Comparison of ENCODE assay signal across 12 cellular contexts in genomic region chr3:67863869-67864268, GRCh38.
A peak's percentile ranks its signal among the peaks of the same experiment; 100 is the strongest.
DNase-seq lines count a peak whose midpoint lies in the region; ATAC-seq, FAIRE-seq and TF ChIP-seq lines count a peak whose summit lies in the region.
"Had no signal": no experiment of that assay in that cellular context is flagged by ENCODE, and none has a peak within 500 bp of the region (broad histone marks: within the 10 kb centered on the region; RNA-seq: fewer than 3 reads in every experiment).

No MANE protein-coding gene starts in this region.

- H3K27me3 ChIP-seq in DND-41 (ENCODE audit: insufficient read depth, low read length, poor library complexity) (no peaks in the 10 kb centered on the region), HepG2 (ENCODE audit: control insufficient read depth in 1 of 2, insufficient read depth in 2 of 2, low read length in 2 of 2) (no peaks in the 10 kb centered on the region; a peak in 1 of 5 replicates)

- peak; percentile 48; the same call in 1 of the 3 replicates for ATAC-seq in DND-41 (ENCODE audit: insufficient read depth, low read depth)
- ATAC-seq in HepG2 = peak; percentile 84
- no peak for ATAC-seq in activated CD8-positive, alpha-beta memory T cell treated with anti-CD3 and anti-CD28 coated beads, Interleukin-2, amount 10 ng/mL, durations not matched to agents 7 days and 5 days

- no peak overlapping the region for H3K27ac Mint-ChIP-seq in activated CD4-positive, alpha-beta memory T cell treated with anti-CD3 and anti-CD28 coated beads for 36 hours
- no peak overlapping the region for H3K27ac Mint-ChIP-seq in activated CD8-positive, alpha-beta memory T cell treated with anti-CD3 and anti-CD28 coated beads, Interleukin-2, amount 10 ng/mL, durations not matched to agents 7 days and 5 days
- H3K27ac Mint-ChIP-seq in activated CD4-positive, alpha-beta T cell treated with anti-CD3 and anti-CD28 coated beads, Interleukin-2, amount 10 ng/mL, durations not matched to agents 24 days and 14 days = no peak overlapping the region
- H3K27ac Mint-ChIP-seq: T-helper 2 cell treated with Interferon-gamma antibody and Interleukin-4, amounts not matched to agents 5 μg/mL and 100 μg/mL, for 36 hours had no signal

- H3K36me3 Mint-ChIP-seq in activated CD4-positive, alpha-beta memory T cell treated with anti-CD3 and anti-CD28 coated beads for 36 hours = no peaks in the 10 kb centered on the region
- no peaks in the 10 kb centered on the region for H3K36me3 Mint-ChIP-seq in activated CD8-positive, alpha-beta memory T cell treated with anti-CD3 and anti-CD28 coated beads, Interleukin-2, amount 10 ng/mL, durations not matched to agents 7 days and 5 days
- H3K36me3 Mint-ChIP-seq in activated CD4-positive, alpha-beta T cell treated with anti-CD3 and anti-CD28 coated beads, Interleukin-2, amount 10 ng/mL, durations not matched to agents 24 days and 14 days (ENCODE audit: low read depth) = no peaks in the 10 kb centered on the region

- no peak for TF ChIP-seq RAD21 in HepG2 (CRISPR knock-in tag; IDR thresholded peaks at IDR 0.05)

- BruUV-seq in HepG2 (replicated peaks; lab: Mats Ljungman, UMichigan) = no TSS peak

- H3K4me3 ChIP-seq in DND-41 (ENCODE audit: low read depth in 1 of 2, low read length in 2 of 2) (no peak overlapping the region), astrocyte of the spinal cord (ENCODE audit: low read depth, low read length) (no peak overlapping the region), HepG2 (replicated peaks in 1 of 3; ENCODE audit: insufficient read depth in 1 of 3, low read depth in 2 of 3, low read length in 3 of 3) (no peak overlapping the region)

- H3K4me2 ChIP-seq in DND-41 (ENCODE audit: insufficient read depth, low read length) = no peak overlapping the region
- H3K4me2 ChIP-seq in HepG2 (ENCODE audit: low read depth, low read length) = no peak overlapping the region

- no peak overlapping the region for H3K4me3 Mint-ChIP-seq in activated CD4-positive, alpha-beta memory T cell treated with anti-CD3 and anti-CD28 coated beads for 36 hours
- H3K4me3 Mint-ChIP-seq in activated CD8-positive, alpha-beta memory T cell treated with anti-CD3 and anti-CD28 coated beads, Interleukin-2, amount 10 ng/mL, durations not matched to agents 7 days and 5 days = no peak overlapping the region
- H3K4me3 Mint-ChIP-seq in activated CD4-positive, alpha-beta T cell treated with anti-CD3 and anti-CD28 coated beads, Interleukin-2, amount 10 ng/mL, durations not matched to agents 24 days and 14 days = no peak overlapping the region
- H3K4me3 Mint-ChIP-seq: T-helper 2 cell treated with Interferon-gamma antibody and Interleukin-4, amounts not matched to agents 5 μg/mL and 100 μg/mL, for 36 hours had no signal

- H3K36me3 ChIP-seq in DND-41 (ENCODE audit: insufficient read depth, low read length) (no peaks in the 10 kb centered on the region), HepG2 (replicated peaks in 1 of 2; ENCODE audit: control insufficient read depth in 1 of 2, insufficient read depth in 2 of 2, low read length in 2 of 2) (no peaks in the 10 kb centered on the region)

- POLR2A ChIA-PET in HepG2 (lab: Yijun Ruan, JAX) = no interaction called here
- POLR2A ChIA-PET in activated CD4-positive, alpha-beta memory T cell treated with anti-CD3 and anti-CD28 coated beads for 36 hours (lab: Charles Lee) = no interaction called here

- no peak for TF ChIP-seq POLR2A in HepG2 (IDR thresholded peaks at IDR 0.05; ENCODE audit: insufficient read depth in 1 of 2, low read depth in 2 of 2, low read length in 2 of 2)

- 21% methylated on average over 4 of the region's 4 CpGs for WGBS in HepG2 (ENCODE audit: low lambda C conversion rate)

- H3K79me2 ChIP-seq in DND-41 (ENCODE audit: insufficient read depth, low read length) (no peaks in the 10 kb centered on the region), HepG2 (ENCODE audit: insufficient read depth, low read length) (no peaks in the 10 kb centered on the region)

- H3K9me3 ChIP-seq in DND-41 (ENCODE audit: insufficient read depth, low read length, severe bottlenecking) (no peaks in the 10 kb centered on the region), HepG2 (ENCODE audit: low read length) (no peaks in the 10 kb centered on the region)

- H3K9me3 Mint-ChIP-seq in activated CD4-positive, alpha-beta memory T cell treated with anti-CD3 and anti-CD28 coated beads for 36 hours = no peaks in the 10 kb centered on the region
- H3K9me3 Mint-ChIP-seq in activated CD8-positive, alpha-beta memory T cell treated with anti-CD3 and anti-CD28 coated beads, Interleukin-2, amount 10 ng/mL, durations not matched to agents 7 days and 5 days (ENCODE audit: low read depth) = no peaks in the 10 kb centered on the region
- H3K9me3 Mint-ChIP-seq in activated CD4-positive, alpha-beta T cell treated with anti-CD3 and anti-CD28 coated beads, Interleukin-2, amount 10 ng/mL, durations not matched to agents 24 days and 14 days = peaks cover 7% of the 10 kb centered on the region
- H3K9me3 Mint-ChIP-seq: T-helper 2 cell treated with Interferon-gamma antibody and Interleukin-4, amounts not matched to agents 5 μg/mL and 100 μg/mL, for 36 hours had no signal

- no peak overlapping the region for H3K9ac ChIP-seq in DND-41 (ENCODE audit: low read depth, low read length)
- no peak overlapping the region for H3K9ac ChIP-seq in HepG2 (ENCODE audit: insufficient read depth, low read depth, low read length)

- peak; percentile 53 for TF ChIP-seq CTCF in DND-41 (IDR thresholded peaks at IDR 0.05; ENCODE audit: borderline replicate concordance, extremely low read depth, low read length, poor library complexity, severe bottlenecking)
- peak; percentile 24 for TF ChIP-seq CTCF in astrocyte of the spinal cord (IDR thresholded peaks at IDR 0.05; ENCODE audit: low read depth, low read length)
- TF ChIP-seq CTCF in HepG2 (CRISPR knock-in tag; IDR thresholded peaks at IDR 0.05) = peak; percentile 59

- CTCF ChIA-PET in HepG2 (lab: Yijun Ruan, JAX; ENCODE audit: low intra/inter-chr PET ratio, low total read pairs) = no interaction called here
- CTCF ChIA-PET in activated CD4-positive, alpha-beta memory T cell treated with anti-CD3 and anti-CD28 coated beads for 36 hours (lab: Charles Lee) = no interaction called here
- CTCF ChIA-PET in activated CD8-positive, alpha-beta memory T cell treated with anti-CD3 and anti-CD28 coated beads, Interleukin-2, amount 10 ng/mL, durations not matched to agents 7 days and 5 days (lab: Charles Lee) = no interaction called here

- H4K20me1 ChIP-seq in DND-41 (ENCODE audit: insufficient read depth, low read length) = no peaks in the 10 kb centered on the region
- no peaks in the 10 kb centered on the region for H4K20me1 ChIP-seq in HepG2 (ENCODE audit: insufficient read depth, low read length)

- H3K27me3 Mint-ChIP-seq in activated CD4-positive, alpha-beta memory T cell treated with anti-CD3 and anti-CD28 coated beads for 36 hours = no peaks in the 10 kb centered on the region
- no peaks in the 10 kb centered on the region for H3K27me3 Mint-ChIP-seq in activated CD8-positive, alpha-beta memory T cell treated with anti-CD3 and anti-CD28 coated beads, Interleukin-2, amount 10 ng/mL, durations not matched to agents 7 days and 5 days
- H3K27me3 Mint-ChIP-seq in activated CD4-positive, alpha-beta T cell treated with anti-CD3 and anti-CD28 coated beads, Interleukin-2, amount 10 ng/mL, durations not matched to agents 24 days and 14 days = no peaks in the 10 kb centered on the region

- H3K4me1 Mint-ChIP-seq in activated CD4-positive, alpha-beta memory T cell treated with anti-CD3 and anti-CD28 coated beads for 36 hours (ENCODE audit: low read depth) = no peaks in the 10 kb centered on the region
- no peaks in the 10 kb centered on the region for H3K4me1 Mint-ChIP-seq in activated CD8-positive, alpha-beta memory T cell treated with anti-CD3 and anti-CD28 coated beads, Interleukin-2, amount 10 ng/mL, durations not matched to agents 7 days and 5 days
- H3K4me1 Mint-ChIP-seq in activated CD4-positive, alpha-beta T cell treated with anti-CD3 and anti-CD28 coated beads, Interleukin-2, amount 10 ng/mL, durations not matched to agents 24 days and 14 days = no peaks in the 10 kb centered on the region

- no peak overlapping the region for H3K27ac ChIP-seq in DND-41 (ENCODE audit: low read length)
- H3K27ac ChIP-seq in HepG2 (ENCODE audit: extremely low read length, insufficient read depth, low read length) = no peak overlapping the region

- H2AFZ ChIP-seq in DND-41 (ENCODE audit: low read depth, low read length) (no peak overlapping the region), HepG2 (ENCODE audit: low read length) (no peak overlapping the region)

- no peaks in the 10 kb centered on the region for H3K4me1 ChIP-seq in DND-41 (ENCODE audit: insufficient read depth, low read length)
- H3K4me1 ChIP-seq in HepG2 (ENCODE audit: insufficient read depth, low read length) = no peaks in the 10 kb centered on the region

- peak; percentile 40 for FAIRE-seq in HepG2 (lab: Jason Lieb, UNC)

- TF ChIP-seq EP300 in HepG2 (IDR thresholded peaks at IDR 0.05; ENCODE audit: low read depth in 2 of 2, low read length in 2 of 2) (no peak), HepG2 (CRISPR knock-in tag; IDR thresholded peaks at IDR 0.05; ENCODE audit: borderline replicate concordance) (no peak)

- intact Hi-C loops in HepG2 (cut with micrococcal nuclease; ENCODE audit: unreplicated experiment) = loop anchor here (2.0 to 10.0 kb wide), 2 partner anchors 269 to 483 kb away; no protein-coding TSS in a partner anchor
- intact Hi-C loops in activated CD4-positive, alpha-beta memory T cell treated with anti-CD3 and anti-CD28 coated beads for 36 hours (cut with micrococcal nuclease) = no loop called here
- intact Hi-C loops in activated CD4-positive, alpha-beta T cell treated with anti-CD3 and anti-CD28 coated beads, Interleukin-2, amount 10 ng/mL, durations not matched to agents 24 days and 14 days (cut with micrococcal nuclease) = no loop called here

- in situ Hi-C loops in astrocyte of the spinal cord (cut with HindIII; ENCODE audit: low sequenced_read_pairs) = no loop called here
- in situ Hi-C loops in HepG2 (cut with HindIII; ENCODE audit: extremely low pct_ligation_motif_present, low pct_unique_long_range_greater_than_20kb) = loop anchor here (25.0 kb wide), 1 partner anchor 752 kb away; no protein-coding TSS in a partner anchor

- DNase-seq in DND-41 = no peak
- peak; percentile 3 for DNase-seq in HuH-7 (ENCODE audit: low spot score)
- peak; percentile 3 for DNase-seq in astrocyte of the spinal cord (ENCODE audit: low read depth, low spot score)
- peak; percentile 32 for DNase-seq in HepG2 (ENCODE audit: low spot score)
- DNase-seq in NCI-H2196 treated with DMSO at 0.1 percent for 48 hours (lab: John Stamatoyannopoulos, UW; ENCODE audit: unreplicated experiment) = no peak
- no peak for DNase-seq in activated CD4-positive, alpha-beta memory T cell treated with anti-CD3 and anti-CD28 coated beads for 36 hours
- no peak for DNase-seq in activated CD8-positive, alpha-beta memory T cell treated with anti-CD3 and anti-CD28 coated beads, Interleukin-2, amount 10 ng/mL, durations not matched to agents 7 days and 5 days
- DNase-seq in activated CD4-positive, alpha-beta T cell treated with anti-CD3 and anti-CD28 coated beads, Interleukin-2, amount 10 ng/mL, durations not matched to agents 24 days and 14 days = no peak
- DNase-seq: activated gamma-delta T cell treated with Interleukin-2 at 50 U/mL for 16 hours; retina; stimulated activated naive CD4-positive, alpha-beta T cell treated with Interleukin-2 at 50 U/mL for 16 hours had no signal

TF ChIP-seq in HepG2, 621 proteins besides CTCF, POLR2A, EP300 and RAD21 (continues in another document):
- peak; percentile 50 for TF ChIP-seq STAG1 (CRISPR knock-in tag; IDR thresholded peaks at IDR 0.05)

Comparison
In these comparisons a context has a peak if more than half of its experiments do, and no peak if none do; other contexts are left out.
1. DNase-seq: peak in HuH-7 (single experiment), astrocyte of the spinal cord (single experiment) and HepG2 (single experiment); none in DND-41 (single experiment), NCI-H2196 treated with DMSO at 0.1 percent for 48 hours (single experiment), activated CD4-positive, alpha-beta memory T cell treated with anti-CD3 and anti-CD28 coated beads for 36 hours (single experiment), activated CD8-positive, alpha-beta memory T cell treated with anti-CD3 and anti-CD28 coated beads, Interleukin-2, amount 10 ng/mL, durations not matched to agents 7 days and 5 days (single experiment) and activated CD4-positive, alpha-beta T cell treated with anti-CD3 and anti-CD28 coated beads, Interleukin-2, amount 10 ng/mL, durations not matched to agents 24 days and 14 days (single experiment).
2. Peak in every context shown above with its lines, with median percentiles within 50 percentile points of each other: CTCF ChIP-seq.